ENCODE assay signal across 1 cellular context in the genomic region with DNA sequence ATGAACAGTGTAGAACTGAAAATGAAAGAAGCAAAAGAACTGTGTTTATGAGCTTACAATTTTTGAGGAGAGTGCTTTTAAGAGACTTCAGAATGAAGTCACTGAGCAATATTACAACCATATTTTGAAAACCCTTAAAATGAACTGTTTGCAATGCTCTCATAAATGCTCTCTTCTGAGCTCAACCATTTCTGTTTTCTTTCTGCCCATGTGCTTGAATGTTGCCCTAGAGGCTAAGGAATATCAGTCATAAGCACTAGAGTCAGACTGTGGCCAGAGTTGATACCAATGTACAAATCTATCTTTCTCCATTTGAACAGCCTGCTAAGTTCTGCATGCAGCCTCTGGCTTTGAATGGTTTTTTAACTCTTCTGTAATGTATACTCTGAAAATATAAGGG.
TF ChIP-seq lines count a peak whose summit lies in the region.

No MANE protein-coding gene starts in this region.

TF ChIP-seq in GM12878, 131 proteins besides CTCF, POLR2A, EP300 and RAD21 (continued from another document):
- TF ChIP-seq TCF7 (IDR thresholded peaks at IDR 0.05; ENCODE audit: borderline replicate concordance) (no peak), YBX1 (IDR thresholded peaks at IDR 0.05) (no peak), RBBP5 (conservative IDR thresholded peaks at IDR 0.05) (no peak), SREBF2 (IDR thresholded peaks at IDR 0.05; ENCODE audit: low read length) (no peak), CHD2 (IDR thresholded peaks at IDR 0.05; ENCODE audit: borderline replicate concordance, low read depth, low read length) (no peak), SRF (IDR thresholded peaks at IDR 0.05; ENCODE audit: low read depth in 2 of 2, low read length in 2 of 2) (no peak), CBX5 (IDR thresholded peaks at IDR 0.05; ENCODE audit: low read depth) (no peak)
- TF ChIP-seq, protein P1, sequence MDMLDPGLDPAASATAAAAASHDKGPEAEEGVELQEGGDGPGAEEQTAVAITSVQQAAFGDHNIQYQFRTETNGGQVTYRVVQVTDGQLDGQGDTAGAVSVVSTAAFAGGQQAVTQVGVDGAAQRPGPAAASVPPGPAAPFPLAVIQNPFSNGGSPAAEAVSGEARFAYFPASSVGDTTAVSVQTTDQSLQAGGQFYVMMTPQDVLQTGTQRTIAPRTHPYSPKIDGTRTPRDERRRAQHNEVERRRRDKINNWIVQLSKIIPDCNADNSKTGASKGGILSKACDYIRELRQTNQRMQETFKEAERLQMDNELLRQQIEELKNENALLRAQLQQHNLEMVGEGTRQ (IDR thresholded peaks at IDR 0.05; ENCODE audit: borderline replicate concordance, low read depth, low read length): no peak
